1 cellular context compared by ENCODE assay signal in the genomic region with DNA sequence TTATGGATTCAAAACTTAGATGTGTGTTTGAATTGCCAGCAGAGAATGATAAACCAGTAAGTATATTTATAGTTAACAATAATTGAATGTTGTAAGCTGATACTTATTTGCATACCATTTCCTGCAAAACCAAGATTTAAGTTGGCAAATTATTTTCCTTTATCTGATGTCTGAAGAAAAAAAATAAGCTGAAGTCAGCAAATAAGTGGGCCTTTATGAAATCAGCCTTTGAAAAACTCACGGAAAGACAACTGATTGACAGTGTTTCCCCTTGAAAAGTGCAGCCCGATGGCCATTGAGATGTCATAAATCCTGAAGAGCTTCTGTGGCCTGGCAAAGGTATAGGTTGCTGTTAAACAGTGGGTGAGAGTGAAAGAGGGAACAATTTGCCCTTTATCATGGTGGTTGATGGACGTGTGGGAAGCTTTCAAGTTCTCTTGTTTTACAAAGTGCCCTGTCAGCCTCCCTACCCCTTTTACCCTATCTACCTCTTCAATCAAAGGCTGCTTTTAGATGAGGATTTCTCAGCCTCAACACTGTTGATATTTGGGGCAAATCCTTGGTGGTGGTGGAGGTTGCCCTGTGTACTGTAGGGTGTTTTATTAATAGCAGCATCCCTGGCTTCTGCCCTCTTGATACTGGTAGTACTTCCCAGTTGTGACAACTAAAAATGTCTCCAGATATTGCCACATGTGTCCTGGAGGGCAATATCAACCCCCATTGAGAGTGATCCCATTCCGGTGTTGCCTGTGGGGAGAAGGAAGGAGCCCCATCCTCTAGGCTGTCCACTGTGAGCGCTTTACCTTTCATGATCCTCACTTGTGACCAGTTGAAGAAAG.
A peak's percentile ranks its signal among the peaks of the same experiment; 100 is the strongest.
TF ChIP-seq lines count a peak whose summit lies in the region.

No MANE protein-coding gene starts in this region.

TF ChIP-seq in H1, 55 proteins besides CTCF, POLR2A, EP300 and RAD21:
- TF ChIP-seq PHF8 (conservative IDR thresholded peaks at IDR 0.05; ENCODE audit: low read depth, low read length) (no peak), JUND (IDR thresholded peaks at IDR 0.05; ENCODE audit: low read length) (no peak), BRCA1 (IDR thresholded peaks at IDR 0.05; ENCODE audit: low read depth, low read length) (no peak), MAFK (IDR thresholded peaks at IDR 0.05; ENCODE audit: low read depth, low read length) (peak; percentile 72)
TF ChIP-seq in H1: peak in this region for 1.
